ENCODE assay signal across 1 cellular context in the genomic region with DNA sequence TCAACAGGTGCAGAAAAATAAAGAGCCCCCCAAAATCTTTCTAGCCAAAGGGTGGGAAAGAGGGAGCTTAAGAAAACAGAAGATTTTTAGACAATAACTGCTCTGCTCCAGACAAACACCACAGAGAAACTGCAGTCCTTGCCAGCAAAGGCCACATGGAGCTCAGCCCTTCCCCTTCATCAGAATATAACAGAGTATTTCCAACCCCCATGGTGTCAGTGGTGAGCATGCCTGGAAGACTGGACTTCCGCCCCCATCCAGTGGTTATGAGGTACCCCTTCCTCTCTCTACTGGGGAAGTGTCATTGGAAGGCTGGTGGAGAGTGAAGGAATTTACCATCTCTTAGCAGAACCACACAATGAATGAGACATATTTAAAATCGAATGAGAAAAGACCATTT.
TF ChIP-seq lines count a peak whose summit lies in the region.

No MANE protein-coding gene starts in this region.

TF ChIP-seq in GM23338, 12 proteins besides CTCF, POLR2A, EP300 and RAD21 (continued from another document):
- TF ChIP-seq, protein P1, sequence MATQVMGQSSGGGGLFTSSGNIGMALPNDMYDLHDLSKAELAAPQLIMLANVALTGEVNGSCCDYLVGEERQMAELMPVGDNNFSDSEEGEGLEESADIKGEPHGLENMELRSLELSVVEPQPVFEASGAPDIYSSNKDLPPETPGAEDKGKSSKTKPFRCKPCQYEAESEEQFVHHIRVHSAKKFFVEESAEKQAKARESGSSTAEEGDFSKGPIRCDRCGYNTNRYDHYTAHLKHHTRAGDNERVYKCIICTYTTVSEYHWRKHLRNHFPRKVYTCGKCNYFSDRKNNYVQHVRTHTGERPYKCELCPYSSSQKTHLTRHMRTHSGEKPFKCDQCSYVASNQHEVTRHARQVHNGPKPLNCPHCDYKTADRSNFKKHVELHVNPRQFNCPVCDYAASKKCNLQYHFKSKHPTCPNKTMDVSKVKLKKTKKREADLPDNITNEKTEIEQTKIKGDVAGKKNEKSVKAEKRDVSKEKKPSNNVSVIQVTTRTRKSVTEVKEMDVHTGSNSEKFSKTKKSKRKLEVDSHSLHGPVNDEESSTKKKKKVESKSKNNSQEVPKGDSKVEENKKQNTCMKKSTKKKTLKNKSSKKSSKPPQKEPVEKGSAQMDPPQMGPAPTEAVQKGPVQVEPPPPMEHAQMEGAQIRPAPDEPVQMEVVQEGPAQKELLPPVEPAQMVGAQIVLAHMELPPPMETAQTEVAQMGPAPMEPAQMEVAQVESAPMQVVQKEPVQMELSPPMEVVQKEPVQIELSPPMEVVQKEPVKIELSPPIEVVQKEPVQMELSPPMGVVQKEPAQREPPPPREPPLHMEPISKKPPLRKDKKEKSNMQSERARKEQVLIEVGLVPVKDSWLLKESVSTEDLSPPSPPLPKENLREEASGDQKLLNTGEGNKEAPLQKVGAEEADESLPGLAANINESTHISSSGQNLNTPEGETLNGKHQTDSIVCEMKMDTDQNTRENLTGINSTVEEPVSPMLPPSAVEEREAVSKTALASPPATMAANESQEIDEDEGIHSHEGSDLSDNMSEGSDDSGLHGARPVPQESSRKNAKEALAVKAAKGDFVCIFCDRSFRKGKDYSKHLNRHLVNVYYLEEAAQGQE (IDR thresholded peaks at IDR 0.05; ENCODE audit: unreplicated experiment): no peak
- TF ChIP-seq, protein P2, sequence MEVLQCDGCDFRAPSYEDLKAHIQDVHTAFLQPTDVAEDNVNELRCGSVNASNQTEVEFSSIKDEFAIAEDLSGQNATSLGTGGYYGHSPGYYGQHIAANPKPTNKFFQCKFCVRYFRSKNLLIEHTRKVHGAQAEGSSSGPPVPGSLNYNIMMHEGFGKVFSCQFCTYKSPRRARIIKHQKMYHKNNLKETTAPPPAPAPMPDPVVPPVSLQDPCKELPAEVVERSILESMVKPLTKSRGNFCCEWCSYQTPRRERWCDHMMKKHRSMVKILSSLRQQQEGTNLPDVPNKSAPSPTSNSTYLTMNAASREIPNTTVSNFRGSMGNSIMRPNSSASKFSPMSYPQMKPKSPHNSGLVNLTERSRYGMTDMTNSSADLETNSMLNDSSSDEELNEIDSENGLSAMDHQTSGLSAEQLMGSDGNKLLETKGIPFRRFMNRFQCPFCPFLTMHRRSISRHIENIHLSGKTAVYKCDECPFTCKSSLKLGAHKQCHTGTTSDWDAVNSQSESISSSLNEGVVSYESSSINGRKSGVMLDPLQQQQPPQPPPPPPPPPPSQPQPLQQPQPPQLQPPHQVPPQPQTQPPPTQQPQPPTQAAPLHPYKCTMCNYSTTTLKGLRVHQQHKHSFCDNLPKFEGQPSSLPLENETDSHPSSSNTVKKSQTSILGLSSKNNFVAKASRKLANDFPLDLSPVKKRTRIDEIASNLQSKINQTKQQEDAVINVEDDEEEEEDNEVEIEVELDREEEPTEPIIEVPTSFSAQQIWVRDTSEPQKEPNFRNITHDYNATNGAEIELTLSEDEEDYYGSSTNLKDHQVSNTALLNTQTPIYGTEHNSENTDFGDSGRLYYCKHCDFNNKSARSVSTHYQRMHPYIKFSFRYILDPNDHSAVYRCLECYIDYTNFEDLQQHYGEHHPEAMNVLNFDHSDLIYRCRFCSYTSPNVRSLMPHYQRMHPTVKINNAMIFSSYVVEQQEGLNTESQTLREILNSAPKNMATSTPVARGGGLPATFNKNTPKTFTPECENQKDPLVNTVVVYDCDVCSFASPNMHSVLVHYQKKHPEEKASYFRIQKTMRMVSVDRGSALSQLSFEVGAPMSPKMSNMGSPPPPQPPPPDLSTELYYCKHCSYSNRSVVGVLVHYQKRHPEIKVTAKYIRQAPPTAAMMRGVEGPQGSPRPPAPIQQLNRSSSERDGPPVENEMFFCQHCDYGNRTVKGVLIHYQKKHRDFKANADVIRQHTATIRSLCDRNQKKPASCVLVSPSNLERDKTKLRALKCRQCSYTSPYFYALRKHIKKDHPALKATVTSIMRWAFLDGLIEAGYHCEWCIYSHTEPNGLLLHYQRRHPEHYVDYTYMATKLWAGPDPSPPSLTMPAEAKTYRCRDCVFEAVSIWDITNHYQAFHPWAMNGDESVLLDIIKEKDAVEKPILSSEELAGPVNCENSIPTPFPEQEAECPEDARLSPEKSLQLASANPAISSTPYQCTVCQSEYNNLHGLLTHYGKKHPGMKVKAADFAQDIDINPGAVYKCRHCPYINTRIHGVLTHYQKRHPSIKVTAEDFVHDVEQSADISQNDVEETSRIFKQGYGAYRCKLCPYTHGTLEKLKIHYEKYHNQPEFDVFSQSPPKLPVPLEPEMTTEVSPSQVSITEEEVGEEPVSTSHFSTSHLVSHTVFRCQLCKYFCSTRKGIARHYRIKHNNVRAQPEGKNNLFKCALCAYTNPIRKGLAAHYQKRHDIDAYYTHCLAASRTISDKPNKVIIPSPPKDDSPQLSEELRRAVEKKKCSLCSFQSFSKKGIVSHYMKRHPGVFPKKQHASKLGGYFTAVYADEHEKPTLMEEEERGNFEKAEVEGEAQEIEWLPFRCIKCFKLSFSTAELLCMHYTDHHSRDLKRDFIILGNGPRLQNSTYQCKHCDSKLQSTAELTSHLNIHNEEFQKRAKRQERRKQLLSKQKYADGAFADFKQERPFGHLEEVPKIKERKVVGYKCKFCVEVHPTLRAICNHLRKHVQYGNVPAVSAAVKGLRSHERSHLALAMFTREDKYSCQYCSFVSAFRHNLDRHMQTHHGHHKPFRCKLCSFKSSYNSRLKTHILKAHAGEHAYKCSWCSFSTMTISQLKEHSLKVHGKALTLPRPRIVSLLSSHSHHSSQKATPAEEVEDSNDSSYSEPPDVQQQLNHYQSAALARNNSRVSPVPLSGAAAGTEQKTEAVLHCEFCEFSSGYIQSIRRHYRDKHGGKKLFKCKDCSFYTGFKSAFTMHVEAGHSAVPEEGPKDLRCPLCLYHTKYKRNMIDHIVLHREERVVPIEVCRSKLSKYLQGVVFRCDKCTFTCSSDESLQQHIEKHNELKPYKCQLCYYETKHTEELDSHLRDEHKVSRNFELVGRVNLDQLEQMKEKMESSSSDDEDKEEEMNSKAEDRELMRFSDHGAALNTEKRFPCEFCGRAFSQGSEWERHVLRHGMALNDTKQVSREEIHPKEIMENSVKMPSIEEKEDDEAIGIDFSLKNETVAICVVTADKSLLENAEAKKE (CRISPR knock-in tag; IDR thresholded peaks at IDR 0.05): no peak
- no peak for TF ChIP-seq NANOG (IDR thresholded peaks at IDR 0.05; ENCODE audit: borderline replicate concordance)
TF ChIP-seq in GM23338: peak in this region for 0.
